In genomic region chr19:38849147-38849745, GRCh38 we compare ENCODE assay signal across 1 cellular context.
A peak's percentile ranks its signal among the peaks of the same experiment; 100 is the strongest.
TF ChIP-seq lines count a peak whose summit lies in the region.

No MANE protein-coding gene starts in this region.

TF ChIP-seq in K562, 482 proteins besides CTCF, POLR2A, EP300 and RAD21 (continued from another document and continues in another):
- TF ChIP-seq PBX2 (CRISPR knock-in tag; IDR thresholded peaks at IDR 0.05; ENCODE audit: low read depth) (no peak), PBX2 (tag; conservative IDR thresholded peaks at IDR 0.05; ENCODE audit: low read depth) (no peak), BRD9 (IDR thresholded peaks at IDR 0.05; ENCODE audit: low read depth, partially characterized antibody) (no peak), HNRNPLL (IDR thresholded peaks at IDR 0.05; ENCODE audit: low read depth, low read length, poor library complexity, severe bottlenecking) (peak; percentile 91), NR2C1 (IDR thresholded peaks at IDR 0.05) (no peak), NR2C1 (tag; IDR thresholded peaks at IDR 0.05) (no peak), ZNF311 (CRISPR knock-in tag; IDR thresholded peaks at IDR 0.05) (no peak), MAX (CRISPR knock-in tag; IDR thresholded peaks at IDR 0.05) (peak; percentile 93), ARID4B (CRISPR knock-in tag; IDR thresholded peaks at IDR 0.05) (0 out of 2 replicates have a peak, but pooled peaks have one; percentile 12), CBFA2T2 (conservative IDR thresholded peaks at IDR 0.05) (no peak), ARID2 (IDR thresholded peaks at IDR 0.05) (no peak), CREM (IDR thresholded peaks at IDR 0.05; ENCODE audit: low read depth) (peak; percentile 64), ZNF282 (CRISPR knock-in tag; IDR thresholded peaks at IDR 0.05) (no peak), POLR2B (IDR thresholded peaks at IDR 0.05; ENCODE audit: low read depth, partially characterized antibody) (peak; percentile 60), MXI1 (IDR thresholded peaks at IDR 0.05; ENCODE audit: low read depth, low read length) (peak; percentile 56; the same call in 1 of the 2 replicates), PCBP1 (IDR thresholded peaks at IDR 0.05; ENCODE audit: low read depth, low read length, poor library complexity, severe bottlenecking) (no peak), POLR2G (IDR thresholded peaks at IDR 0.05; ENCODE audit: low read depth, low read length) (no peak), MYNN (IDR thresholded peaks at IDR 0.05) (0 out of 2 replicates have a peak, but pooled peaks have one; percentile 38), MYNN (CRISPR knock-in tag; IDR thresholded peaks at IDR 0.05) (no peak), RBM22 (IDR thresholded peaks at IDR 0.05; ENCODE audit: low read depth, low read length, poor library complexity, severe bottlenecking) (no peak), ZFP91 (CRISPR knock-in tag; IDR thresholded peaks at IDR 0.05) (no peak), FOXA1 (IDR thresholded peaks at IDR 0.05; ENCODE audit: borderline replicate concordance) (no peak), ESRRA (IDR thresholded peaks at IDR 0.05; ENCODE audit: borderline replicate concordance, low read depth) (no peak), TCFL5 (CRISPR knock-in tag; conservative IDR thresholded peaks at IDR 0.05) (no peak; the same call in 1 of the 2 replicates), POLR2AphosphoS5 (IDR thresholded peaks at IDR 0.05; ENCODE audit: control insufficient read depth, insufficient read depth, low read depth, low read length) (peak; percentile 59), ZNF41 (CRISPR knock-in tag; conservative IDR thresholded peaks at IDR 0.05) (no peak), IRF2 (CRISPR knock-in tag; IDR thresholded peaks at IDR 0.05) (no peak), HMG20B (CRISPR knock-in tag; IDR thresholded peaks at IDR 0.05) (peak; percentile 78; the same call in 1 of the 2 replicates), NR2C2 (CRISPR knock-in tag; IDR thresholded peaks at IDR 0.05) (no peak), NR2C2 (tag; IDR thresholded peaks at IDR 0.05) (no peak), MITF (IDR thresholded peaks at IDR 0.05) (peak; percentile 90), KLF1 (tag; IDR thresholded peaks at IDR 0.05) (peak; percentile 58; the same call in 1 of the 2 replicates), SMARCC2 (IDR thresholded peaks at IDR 0.05; ENCODE audit: low read depth) (no peak), ARHGAP35 (IDR thresholded peaks at IDR 0.05; ENCODE audit: partially characterized antibody) (no peak), ZNF518B (CRISPR knock-in tag; IDR thresholded peaks at IDR 0.05) (no peak), CHD4 (IDR thresholded peaks at IDR 0.05; ENCODE audit: insufficient read depth, insufficient replicate concordance, low read depth, low read length, poor library complexity, severe bottlenecking) (no peak), CREB3L1 (IDR thresholded peaks at IDR 0.05; ENCODE audit: borderline replicate concordance, low read depth) (peak; percentile 21; the same call in 1 of the 2 replicates), ILF3 (IDR thresholded peaks at IDR 0.05; ENCODE audit: borderline replicate concordance) (no peak), NR1H2 (CRISPR knock-in tag; IDR thresholded peaks at IDR 0.05) (no peak), HIVEP1 (CRISPR knock-in tag; IDR thresholded peaks at IDR 0.05) (no peak), ZNF77 (CRISPR knock-in tag; IDR thresholded peaks at IDR 0.05) (no peak), FOXP1 (CRISPR knock-in tag; IDR thresholded peaks at IDR 0.05) (no peak; the same call in 1 of the 2 replicates), SETDB1 (IDR thresholded peaks at IDR 0.05; ENCODE audit: low read length) (peak; percentile 28), HLTF (IDR thresholded peaks at IDR 0.05) (no peak), BRF1 (IDR thresholded peaks at IDR 0.05; ENCODE audit: borderline replicate concordance, extremely low read depth, insufficient read length) (no peak), ZSCAN29 (IDR thresholded peaks at IDR 0.05) (no peak), CCAR2 (IDR thresholded peaks at IDR 0.05; ENCODE audit: low read depth, low read length) (no peak), KLF13 (tag; IDR thresholded peaks at IDR 0.05; ENCODE audit: borderline replicate concordance, low read depth) (peak; percentile 78), SIX5 (IDR thresholded peaks at IDR 0.05; ENCODE audit: borderline replicate concordance in 1 of 2, insufficient read depth in 1 of 2, low read depth in 1 of 2, low read length in 2 of 2) (no peak), HNRNPUL1 (IDR thresholded peaks at IDR 0.05; ENCODE audit: low read length) (no peak), TCF3 (CRISPR knock-in tag; IDR thresholded peaks at IDR 0.05) (no peak), PHB2 (IDR thresholded peaks at IDR 0.05; ENCODE audit: low read depth) (no peak), PATZ1 (CRISPR knock-in tag; IDR thresholded peaks at IDR 0.05; ENCODE audit: borderline replicate concordance) (no peak)
